Comparison of ENCODE assay signal across 13 cellular contexts in genomic region chr4:98506462-98507132, GRCh38.
A peak's percentile ranks its signal among the peaks of the same experiment; 100 is the strongest.
DNase-seq lines count a peak whose midpoint lies in the region; ATAC-seq, FAIRE-seq and TF ChIP-seq lines count a peak whose summit lies in the region.
"Had no signal": no experiment of that assay in that cellular context is flagged by ENCODE, and none has a peak within 500 bp of the region (broad histone marks: within the 10 kb centered on the region; RNA-seq: fewer than 3 reads in every experiment).

No MANE protein-coding gene starts in this region.

- no peak for ATAC-seq in CD4-positive, CD25-positive, alpha-beta regulatory T cell (ENCODE audit: low read depth in 2 of 2)
- ATAC-seq in left lobe of liver (peak; percentile 46), HG03159 (IDR thresholded peaks at IDR 0.05; ENCODE audit: unreplicated experiment) (no peak)
- ATAC-seq: T-cell had no signal

- H3K4me3 Mint-ChIP-seq in CD4-positive, CD25-positive, alpha-beta regulatory T cell, result peak overlapping the region in 1 of 4 donors; percentile 17
- no peak overlapping the region for H3K4me3 Mint-ChIP-seq in astrocyte (ENCODE audit: unreplicated experiment)
- H3K4me3 Mint-ChIP-seq in activated CD4-positive, alpha-beta memory T cell treated with anti-CD3 and anti-CD28 coated beads for 36 hours, result no peak overlapping the region
- H3K4me3 Mint-ChIP-seq: T-cell had no signal

- intact Hi-C loops in activated CD4-positive, alpha-beta memory T cell treated with anti-CD3 and anti-CD28 coated beads for 36 hours (cut with micrococcal nuclease), result no loop called here

- POLR2A ChIA-PET in activated CD4-positive, alpha-beta memory T cell treated with anti-CD3 and anti-CD28 coated beads for 36 hours (lab: Charles Lee), result no interaction called here

- H3K4me1 ChIP-seq in CD4-positive, CD25-positive, alpha-beta regulatory T cell (ENCODE audit: control insufficient read depth, insufficient read depth, low read length, poor library complexity, severe bottlenecking), result peaks cover 5% of the 10 kb centered on the region
- H3K4me1 ChIP-seq in HUES48 (ENCODE audit: control insufficient read depth, insufficient read depth, low read length), result peaks cover 8% of the 10 kb centered on the region
- H3K4me1 ChIP-seq in astrocyte (ENCODE audit: insufficient read depth, low read length), result peaks cover 34% of the 10 kb centered on the region

- no peaks in the 10 kb centered on the region for H3K27me3 ChIP-seq in CD4-positive, CD25-positive, alpha-beta regulatory T cell (ENCODE audit: control insufficient read depth, insufficient read depth, low read length)
- H3K27me3 ChIP-seq in HUES48 (ENCODE audit: control insufficient read depth, insufficient read depth, low read length) (no peaks in the 10 kb centered on the region), astrocyte (ENCODE audit: insufficient read depth, low read length) (no peaks in the 10 kb centered on the region), MG63 (no peaks in the 10 kb centered on the region)

- no peaks in the 10 kb centered on the region for H3K27me3 Mint-ChIP-seq in CD4-positive, CD25-positive, alpha-beta regulatory T cell
- no peaks in the 10 kb centered on the region for H3K27me3 Mint-ChIP-seq in astrocyte (ENCODE audit: low read depth, unreplicated experiment)
- H3K27me3 Mint-ChIP-seq in activated CD4-positive, alpha-beta memory T cell treated with anti-CD3 and anti-CD28 coated beads for 36 hours, result no peaks in the 10 kb centered on the region
- H3K27me3 Mint-ChIP-seq: T-cell had no signal

- FAIRE-seq in astrocyte (lab: Jason Lieb, UNC), result no peak

- no peak for DNase-seq in CD4-positive, CD25-positive, alpha-beta regulatory T cell
- DNase-seq in astrocyte (ENCODE audit: low read depth) (no peak), left lobe of liver (ENCODE audit: low spot score) (no peak), NCI-H2107 treated with DMSO at 0.1 percent for 48 hours (lab: John Stamatoyannopoulos, UW; ENCODE audit: unreplicated experiment) (no peak), MG63 (no peak)
- DNase-seq in activated CD4-positive, alpha-beta memory T cell treated with anti-CD3 and anti-CD28 coated beads for 36 hours, result no peak
- DNase-seq: activated CD8-positive, alpha-beta memory T cell treated with anti-CD3 and anti-CD28 coated beads for 24 hours; amniotic stem cell; NCI-H2081; T-cell had no signal

- H3K36me3 Mint-ChIP-seq in CD4-positive, CD25-positive, alpha-beta regulatory T cell, result peaks cover 42% of the 10 kb centered on the region
- H3K36me3 Mint-ChIP-seq in astrocyte (ENCODE audit: low read depth, unreplicated experiment), result peaks cover 20% of the 10 kb centered on the region
- H3K36me3 Mint-ChIP-seq in activated CD4-positive, alpha-beta memory T cell treated with anti-CD3 and anti-CD28 coated beads for 36 hours, result peaks cover 23% of the 10 kb centered on the region

- H3K79me2 ChIP-seq in astrocyte (ENCODE audit: insufficient read depth, low read length), result peaks cover 75% of the 10 kb centered on the region

- peak overlapping the region in 2 of 3 donors; percentile 34 to 67 for H3K27ac Mint-ChIP-seq in CD4-positive, CD25-positive, alpha-beta regulatory T cell
- H3K27ac Mint-ChIP-seq in astrocyte (ENCODE audit: unreplicated experiment), result peak overlapping the region; percentile 29
- H3K27ac Mint-ChIP-seq in activated CD4-positive, alpha-beta memory T cell treated with anti-CD3 and anti-CD28 coated beads for 36 hours, result no peak overlapping the region
- H3K27ac Mint-ChIP-seq: T-cell had no signal

- H3K9me3 Mint-ChIP-seq in CD4-positive, CD25-positive, alpha-beta regulatory T cell, result peaks cover 0 to 2% (median 0%) of the 10 kb centered on the region in 7 donors
- no peaks in the 10 kb centered on the region for H3K9me3 Mint-ChIP-seq in astrocyte (ENCODE audit: unreplicated experiment)
- H3K9me3 Mint-ChIP-seq in activated CD4-positive, alpha-beta memory T cell treated with anti-CD3 and anti-CD28 coated beads for 36 hours, result no peaks in the 10 kb centered on the region
- H3K9me3 Mint-ChIP-seq: T-cell had no signal

- peaks cover 18% of the 10 kb centered on the region for H3K36me3 ChIP-seq in CD4-positive, CD25-positive, alpha-beta regulatory T cell (ENCODE audit: control insufficient read depth, insufficient read depth, low read length)
- H3K36me3 ChIP-seq in HUES48 (ENCODE audit: control insufficient read depth, insufficient read depth, low read length) (no peaks in the 10 kb centered on the region), astrocyte (ENCODE audit: insufficient read depth, low read length) (peaks cover 16% of the 10 kb centered on the region), MG63 (peaks cover 2% of the 10 kb centered on the region; the same call in 1 of the 2 replicates)
- H3K36me3 ChIP-seq: thoracic aorta had no signal

- no peak overlapping the region for H3K27ac ChIP-seq in CD4-positive, CD25-positive, alpha-beta regulatory T cell (ENCODE audit: insufficient read depth, low read length, poor library complexity, severe bottlenecking)
- H3K27ac ChIP-seq in HUES48 (ENCODE audit: low read depth, low read length) (peak overlapping the region; percentile 0), astrocyte (ENCODE audit: low read depth, low read length) (no peak overlapping the region)
- H3K27ac ChIP-seq: thoracic aorta had no signal

- H4K20me1 ChIP-seq in astrocyte (ENCODE audit: insufficient read depth, low read length), result no peaks in the 10 kb centered on the region

- H3K4me1 Mint-ChIP-seq in CD4-positive, CD25-positive, alpha-beta regulatory T cell, result peaks cover 18 to 24% (median 21%) of the 10 kb centered on the region in 4 donors
- H3K4me1 Mint-ChIP-seq in astrocyte (ENCODE audit: low read depth, unreplicated experiment), result peaks cover 55% of the 10 kb centered on the region
- H3K4me1 Mint-ChIP-seq in activated CD4-positive, alpha-beta memory T cell treated with anti-CD3 and anti-CD28 coated beads for 36 hours (ENCODE audit: low read depth), result peaks cover 33% of the 10 kb centered on the region

- no peak overlapping the region for H3K4me3 ChIP-seq in CD4-positive, CD25-positive, alpha-beta regulatory T cell (ENCODE audit: low read depth, low read length)
- H3K4me3 ChIP-seq in HUES48 (ENCODE audit: low read depth, low read length), result no peak overlapping the region
- no peak overlapping the region for H3K4me3 ChIP-seq in astrocyte (ENCODE audit: insufficient read depth, low read depth, low read length)
- no peak overlapping the region for H3K4me3 ChIP-seq in MG63
- H3K4me3 ChIP-seq: thoracic aorta had no signal

- CTCF ChIA-PET in activated CD4-positive, alpha-beta memory T cell treated with anti-CD3 and anti-CD28 coated beads for 36 hours (lab: Charles Lee), result interaction anchor here (0.6 to 0.9 kb wide), 2 partner anchors 39 kb away, joined by 3 to 4 read pairs; no protein-coding TSS in a partner anchor

- H3K4me2 ChIP-seq in astrocyte (ENCODE audit: low read length), result no peak overlapping the region

- no peaks in the 10 kb centered on the region for H3K9me3 ChIP-seq in CD4-positive, CD25-positive, alpha-beta regulatory T cell (ENCODE audit: control insufficient read depth in 2 of 2, low read length in 2 of 2)
- no peaks in the 10 kb centered on the region for H3K9me3 ChIP-seq in HUES48 (ENCODE audit: control insufficient read depth, insufficient read depth, low read length)
- no peaks in the 10 kb centered on the region for H3K9me3 ChIP-seq in astrocyte (ENCODE audit: insufficient read depth, low read depth, low read length)
- H3K9me3 ChIP-seq in MG63, result no peaks in the 10 kb centered on the region
- H3K9me3 ChIP-seq: thoracic aorta had no signal

- no peak overlapping the region for H2AFZ ChIP-seq in astrocyte (ENCODE audit: low read depth, low read length)

- TF ChIP-seq CTCF in astrocyte (IDR thresholded peaks at IDR 0.05; ENCODE audit: insufficient read depth, low read depth, low read length), result peak; percentile 14

- H3K9ac ChIP-seq in HUES48 (ENCODE audit: low read depth, low read length) (no peak overlapping the region), astrocyte (ENCODE audit: low read length) (no peak overlapping the region)
